Comparison of ENCODE assay signal across 8 cellular contexts in genomic region chr7:129225206-129225930, GRCh38. TPM values are rescaled to one million over a fixed set of nuclear protein-coding genes. Genes with fewer than 3 reads are reported as not detected.
DNase-seq lines count a peak whose midpoint lies in the region; ATAC-seq and TF ChIP-seq lines count a peak whose summit lies in the region.

No MANE protein-coding gene starts in this region.

- no peaks in the 10 kb centered on the region for H3K27me3 ChIP-seq in SK-N-SH (ENCODE audit: insufficient read depth)
- H3K27me3 ChIP-seq in psoas muscle (ENCODE audit: insufficient read depth in 3 of 3, low read length in 2 of 3): no peaks in the 10 kb centered on the region
- no peaks in the 10 kb centered on the region for H3K27me3 ChIP-seq in aorta (ENCODE audit: control insufficient read depth in 1 of 2, insufficient read depth in 2 of 2, low read length in 1 of 2)

- H3K27ac ChIP-seq in SK-N-SH (ENCODE audit: low read depth in 2 of 2, low read length in 1 of 2) (peak overlapping the region; percentile 61 to 95; a peak in 3 of 4 replicates), psoas muscle (peak overlapping the region; percentile 97), aorta (ENCODE audit: low read depth in 1 of 2, low read length in 2 of 2) (peak overlapping the region in 1 of 2 donors; percentile 7)

- H3K79me2 ChIP-seq in SK-N-SH (ENCODE audit: insufficient read depth): peaks cover 28% of the 10 kb centered on the region

- intact Hi-C loops in left ventricle myocardium superior (cut with micrococcal nuclease): no loop called here
- intact Hi-C loops in psoas muscle (cut with DNase I): loop anchor here (5.0 to 10.0 kb wide), 2 partner anchors 47 to 389 kb away; partner anchors contain the start of gene NRF1 (in 1 of the 2)
- intact Hi-C loops in aorta (cut with DNase I): loop anchor here in 1 of 2 donors (10.0 kb wide), 2 partner anchors 389 to 599 kb away; partner anchors contain the start of gene NRF1

- peak overlapping the region; percentile 76 for H3K4me2 ChIP-seq in SK-N-SH

- WGBS in SK-N-SH (ENCODE audit: low lambda C conversion rate): under 1% methylated on average over 28 of the region's 60 CpGs
- WGBS in psoas muscle, 3 donors: 0% methylated on average over 52 to 60 of the region's 60 CpGs
- 1% methylated on average over 42 to 60 of the region's 60 CpGs for WGBS in aorta, 2 donors

- TF ChIP-seq RAD21 in SK-N-SH (IDR thresholded peaks at IDR 0.05; ENCODE audit: low read length): no peak

- H3K36me3 ChIP-seq in SK-N-SH (replicated peaks in 1 of 2; ENCODE audit: control insufficient read depth in 1 of 2, insufficient read depth in 2 of 2, low read length in 1 of 2): no peaks in the 10 kb centered on the region
- H3K36me3 ChIP-seq in psoas muscle (ENCODE audit: insufficient read depth in 1 of 2, low read depth in 1 of 2): no peaks in the 10 kb centered on the region
- H3K36me3 ChIP-seq in aorta (ENCODE audit: control insufficient read depth in 1 of 2, insufficient read depth in 2 of 2, low read length in 1 of 2): no peaks in the 10 kb centered on the region

- H3K9me2 ChIP-seq in SK-N-SH: no peaks in the 10 kb centered on the region

- H3K4me1 ChIP-seq in SK-N-SH (ENCODE audit: control insufficient read depth in 1 of 2, insufficient read depth in 2 of 2, low read depth in 1 of 2, low read length in 1 of 2) (peaks cover 0 to 6% of the 10 kb centered on the region in 2 experiments; a peak in 3 of 4 replicates), psoas muscle (peaks cover 38% of the 10 kb centered on the region), aorta (ENCODE audit: control insufficient read depth in 1 of 2, insufficient read depth in 2 of 2, low read length in 2 of 2) (no peaks in the 10 kb centered on the region)

- ATAC-seq in GM21528 (IDR thresholded peaks at IDR 0.05; ENCODE audit: low FRiP score, unreplicated experiment) (peak; percentile 37), left ventricle myocardium superior (peak; percentile 45), psoas muscle (peak; percentile 38 to 49 (median 44)), aorta (ENCODE audit: low FRiP score) (peak; percentile 44)

- peak overlapping the region; percentile 84 for H2AFZ ChIP-seq in SK-N-SH (ENCODE audit: low read depth)

- TF ChIP-seq CTCF in SK-N-SH (IDR thresholded peaks at IDR 0.05) (no peak), psoas muscle (IDR thresholded peaks at IDR 0.05) (no peak)

- H3K9ac ChIP-seq in SK-N-SH: peak overlapping the region; percentile 74

- H3K4me3 ChIP-seq in SK-N-SH (ENCODE audit: low read depth in 2 of 2, low read length in 1 of 2) (peak overlapping the region; percentile 68 to 76), psoas muscle (peak overlapping the region; percentile 95), aorta (ENCODE audit: low read length in 2 of 2) (peak overlapping the region; percentile 58 to 72)

- H3K9me3 ChIP-seq in SK-N-SH: no peaks in the 10 kb centered on the region
- no peaks in the 10 kb centered on the region for H3K9me3 ChIP-seq in psoas muscle
- no peaks in the 10 kb centered on the region for H3K9me3 ChIP-seq in aorta (ENCODE audit: control insufficient read depth, low read length)

- POLR2A ChIA-PET in SK-N-SH (lab: Yijun Ruan, JAX): interaction anchor here (1.0 kb wide), 1 partner anchor 10 kb away, joined by 3 read pairs; no protein-coding TSS in a partner anchor

- no peak for TF ChIP-seq EP300 in SK-N-SH (IDR thresholded peaks at IDR 0.05; ENCODE audit: borderline replicate concordance in 1 of 2, low read depth in 1 of 2, low read length in 1 of 2)

- H3F3A ChIP-seq in SK-N-SH (replicated peaks; ENCODE audit: insufficient read depth): peaks cover 7% of the 10 kb centered on the region

- CTCF ChIA-PET in SK-N-SH (lab: Yijun Ruan, JAX): interaction anchor here (0.8 to 8.6 kb wide), 17 partner anchors 11 to 418 kb away, joined by 3 to 363 read pairs (median 4); no protein-coding TSS in a partner anchor

- peak; percentile 79 for DNase-seq in DMS53 treated with DMSO at 0.1 percent for 48 hours (lab: John Stamatoyannopoulos, UW; ENCODE audit: unreplicated experiment)
- DNase-seq in HuH-7 (ENCODE audit: low spot score): peak; percentile 40
- no peak for DNase-seq in SK-N-SH
- peak; percentile 6 for DNase-seq in activated naive CD8-positive, alpha-beta T cell treated with anti-CD3 and anti-CD28 coated beads, Interleukin-2, amount 50 U/mL, for 16 hours (ENCODE audit: low read depth, low spot score)
- peak; percentile 71 for DNase-seq in left ventricle myocardium superior
- DNase-seq in psoas muscle: peak; percentile 57 to 77
- DNase-seq in aorta: peak; percentile 68 to 88

- H4K20me1 ChIP-seq in SK-N-SH (ENCODE audit: insufficient read depth): no peaks in the 10 kb centered on the region

TF ChIP-seq in SK-N-SH, 30 proteins besides CTCF, POLR2A, EP300 and RAD21:
- TF ChIP-seq REST (IDR thresholded peaks at IDR 0.05; ENCODE audit: low read depth, low read length): no peak
- TF ChIP-seq MAX (IDR thresholded peaks at IDR 0.05; ENCODE audit: low read depth): 0 out of 2 replicates have a peak, but pooled peaks have one; percentile 5
- TF ChIP-seq MXI1 (IDR thresholded peaks at IDR 0.05; ENCODE audit: low read depth, low read length): 0 out of 2 replicates have a peak, but pooled peaks have one; percentile 30
- TF ChIP-seq RFX5 (IDR thresholded peaks at IDR 0.05; ENCODE audit: low read length): no peak
- TF ChIP-seq RXRA (IDR thresholded peaks at IDR 0.05; ENCODE audit: borderline replicate concordance, low read depth): no peak
- TF ChIP-seq TAF1 (IDR thresholded peaks at IDR 0.05; ENCODE audit: borderline replicate concordance, low read depth, low read length): 0 out of 2 replicates have a peak, but pooled peaks have one; percentile 18

RNA-seq across cellular contexts. Expression of gene AHCYL2, which starts 0.5 kb away (rescaled TPM):
- polyA plus RNA-seq in SK-N-SH (2012; rRNA removed) (20.4 and 29.9 TPM in 2 replicates), psoas muscle (10 to 100 TPM in 1 of 3 donors, 1 to 10 TPM in 2; 4.4 to 22.9 (median 8.6) TPM), aorta (1 to 10 TPM; 7.9 to 9.8 TPM)
- polyA plus RNA-seq in SK-N-SH (2012; cell fraction: cytosol; rRNA removed): 24.3 and 25.2 TPM in 2 replicates
- 33.9 and 44.9 TPM in 2 replicates for polyA plus RNA-seq in SK-N-SH (2012; cell fraction: nucleus; rRNA removed)
- total RNA-seq in left ventricle myocardium superior (4.3 TPM), psoas muscle (10 to 100 TPM; 24.8 to 39.2 (median 31.4) TPM), aorta (10 to 100 TPM; 12.0 to 19.9 TPM)

RNA-seq across cellular contexts. Expression of gene SMO, which starts 36.9 kb away (rescaled TPM):
- polyA plus RNA-seq in SK-N-SH (2012; rRNA removed) (34.5 and 37.0 TPM in 2 replicates), psoas muscle (1 to 10 TPM in 1 of 3 donors, under 1 TPM in 2; 0.52 to 1.1 (median 0.93) TPM), aorta (10 to 100 TPM in 1 of 2 donors, 1 to 10 TPM in 1; 2.9 to 13.0 TPM)
- 13.5 and 23.1 TPM in 2 replicates for polyA plus RNA-seq in SK-N-SH (2012; cell fraction: cytosol; rRNA removed)
- 75.6 and 79.8 TPM in 2 replicates for polyA plus RNA-seq in SK-N-SH (2012; cell fraction: nucleus; rRNA removed)
- total RNA-seq in left ventricle myocardium superior (5.0 TPM), psoas muscle (1 to 10 TPM; 1.4 to 6.0 (median 2.6) TPM), aorta (10 to 100 TPM in 1 of 2 donors, 1 to 10 TPM in 1; 7.6 to 17.6 TPM)
